8 cellular contexts compared by ENCODE assay signal in genomic region chr22:19629720-19630419, GRCh38.
A peak's percentile ranks its signal among the peaks of the same experiment; 100 is the strongest.
DNase-seq lines count a peak whose midpoint lies in the region; ATAC-seq and TF ChIP-seq lines count a peak whose summit lies in the region.

No MANE protein-coding gene starts in this region.

- no peak overlapping the region for H3K4me3 ChIP-seq in NB4 (ENCODE audit: low read depth, low read length)
- H3K4me3 ChIP-seq in adrenal gland = no peak overlapping the region

- intact Hi-C loops in adrenal gland (cut with DNase I) (loop anchor here (5.0 to 10.0 kb wide), 4 partner anchors 145 to 673 kb away; partner anchors contain the start of gene ESS2 (in 1 of the 2)), left cardiac atrium (cut with DNase I) (loop anchor here (5.0 to 10.0 kb wide), 5 partner anchors 65 to 495 kb away; partner anchors contain the start of genes CLDN5 (in 1 of the 2), ESS2 (in 1 of the 2) and TSSK2 (in 1 of the 2))

- peak; percentile 89 to 96 for ATAC-seq in left cardiac atrium
- no peak for ATAC-seq in HG03280 (IDR thresholded peaks at IDR 0.05; ENCODE audit: unreplicated experiment)
- ATAC-seq in GM19395 (IDR thresholded peaks at IDR 0.05; ENCODE audit: unreplicated experiment) = no peak

- no peaks in the 10 kb centered on the region for H3K4me1 ChIP-seq in adrenal gland (replicated peaks in 1 of 2)

- H3K27ac ChIP-seq in adrenal gland = no peak overlapping the region

- no peaks in the 10 kb centered on the region for H3K9me3 ChIP-seq in adrenal gland (replicated peaks in 1 of 3)

- no peak for TF ChIP-seq POLR2A in NB4 (IDR thresholded peaks at IDR 0.05; ENCODE audit: extremely low read depth, insufficient read length)
- no peak for TF ChIP-seq POLR2A in adrenal gland (IDR thresholded peaks at IDR 0.05)

- peak; percentile 37 for DNase-seq in GM04504 (ENCODE audit: low read depth)
- peak; percentile 86 for DNase-seq in NB4 (ENCODE audit: low read depth)
- peak; percentile 79 for DNase-seq in T follicular helper cell (ENCODE audit: low read depth)
- DNase-seq in adrenal gland = peak; percentile 71 to 90 (median 80)
- DNase-seq in left cardiac atrium = peak; percentile 78
- peak; percentile 90 for DNase-seq in retina

- H3K27me3 ChIP-seq in adrenal gland = peaks cover 8% of the 10 kb centered on the region

- H3K36me3 ChIP-seq in adrenal gland (replicated peaks in 1 of 2) = no peaks in the 10 kb centered on the region

- TF ChIP-seq CTCF in NB4 (IDR thresholded peaks at IDR 0.05; ENCODE audit: low read depth, low read length) (peak; percentile 78), adrenal gland (IDR thresholded peaks at IDR 0.05) (peak; percentile 83 to 93 (median 89))

- WGBS in adrenal gland, 4 donors = 14 to 17% (median 16%) methylated on average over 13 of the region's 13 CpGs

Comparison
In these comparisons a context has a peak if more than half of its experiments do, and no peak if none do; other contexts are left out.
1. DNase-seq: peak in every context shown above with its lines; median percentile 90 in retina; 86 in NB4; 80 in adrenal gland; 79 in T follicular helper cell; 78 in left cardiac atrium; 37 in GM04504.
2. ATAC-seq: peak in left cardiac atrium (2 of 2); none in HG03280 (single experiment) and GM19395 (single experiment).